Comparison of ENCODE assay signal across 8 cellular contexts in the genomic region with DNA sequence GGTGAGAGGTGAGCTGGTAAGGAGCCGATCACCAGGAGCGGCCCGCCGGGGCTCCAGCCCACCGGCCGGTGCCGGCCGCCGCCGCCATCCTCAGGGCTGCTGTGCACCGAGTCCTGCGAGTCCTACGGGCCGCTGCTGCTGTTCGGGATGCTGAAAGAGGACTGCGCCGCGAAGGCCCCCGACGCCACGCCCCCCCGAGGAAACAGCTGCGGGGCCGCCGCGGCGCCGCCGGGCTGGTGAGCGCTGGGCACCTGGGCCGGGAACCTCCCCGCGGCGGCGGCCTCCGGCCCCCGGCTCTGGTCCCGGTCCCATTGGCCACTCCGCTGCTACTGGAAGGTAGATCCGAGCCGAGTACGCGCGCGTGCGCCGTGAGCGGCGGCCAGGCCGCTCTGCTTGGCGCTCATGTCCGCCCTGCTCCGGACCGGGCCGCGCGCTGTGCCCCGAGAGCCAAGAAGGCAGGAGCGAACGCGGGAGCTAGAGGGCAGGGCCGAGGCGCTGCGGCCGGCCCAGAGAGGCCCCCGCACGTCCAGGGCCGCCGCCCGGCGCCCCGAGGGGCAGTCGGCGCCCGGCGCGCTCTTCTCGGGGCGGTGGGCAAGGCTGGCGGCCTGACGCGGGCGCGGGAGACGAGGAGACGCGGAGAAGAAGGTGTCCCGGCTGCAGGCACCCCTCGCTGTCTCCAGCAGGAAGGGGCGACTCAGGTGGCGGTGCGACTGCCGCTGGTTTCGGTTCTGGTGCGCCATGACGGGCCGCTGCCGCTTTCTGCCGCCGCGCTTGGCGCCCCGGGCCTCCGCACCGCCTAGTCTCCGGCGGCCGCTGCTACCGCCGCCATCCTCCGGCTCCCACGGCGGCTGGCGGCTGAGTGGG.
DNase-seq lines count a peak whose midpoint lies in the region; ATAC-seq, FAIRE-seq and TF ChIP-seq lines count a peak whose summit lies in the region.

No MANE protein-coding gene starts in this region.

- BruUV-seq in Calu3 (replicated peaks; lab: Mats Ljungman, UMichigan): no TSS peak

- H3K36me3 Mint-ChIP-seq in Calu3 (ENCODE audit: insufficient read depth, unreplicated experiment) (peaks cover 18% of the 10 kb centered on the region), glutamatergic neuron (ENCODE audit: unreplicated experiment) (no peaks in the 10 kb centered on the region), type B pancreatic cell (peaks cover 4% of the 10 kb centered on the region)
- no peaks in the 10 kb centered on the region for H3K36me3 Mint-ChIP-seq in activated naive CD8-positive, alpha-beta T cell treated with anti-CD3 and anti-CD28 coated beads for 36 hours

- intact Hi-C loops in Calu3 (cut with micrococcal nuclease; ENCODE audit: unreplicated experiment): no loop called here

- peak overlapping the region; percentile 100 for H3K4me3 Mint-ChIP-seq in Calu3 (ENCODE audit: low read depth, unreplicated experiment)
- peak overlapping the region; percentile 87 for H3K4me3 Mint-ChIP-seq in activated naive CD8-positive, alpha-beta T cell treated with anti-CD3 and anti-CD28 coated beads for 36 hours
- peak overlapping the region; percentile 90 for H3K4me3 Mint-ChIP-seq in glutamatergic neuron (ENCODE audit: unreplicated experiment)
- peak overlapping the region; percentile 92 for H3K4me3 Mint-ChIP-seq in type B pancreatic cell

- ATAC-seq in GM21381 (IDR thresholded peaks at IDR 0.05; ENCODE audit: unreplicated experiment): peak; percentile 72

- peak; percentile 76 for FAIRE-seq in HTR-8/SVneo (lab: Jason Lieb, UNC)

- no peaks in the 10 kb centered on the region for H3K9me3 Mint-ChIP-seq in Calu3 (ENCODE audit: low read depth, unreplicated experiment)
- no peaks in the 10 kb centered on the region for H3K9me3 Mint-ChIP-seq in activated naive CD8-positive, alpha-beta T cell treated with anti-CD3 and anti-CD28 coated beads for 36 hours
- peaks cover 2% of the 10 kb centered on the region for H3K9me3 Mint-ChIP-seq in glutamatergic neuron (ENCODE audit: unreplicated experiment)
- H3K9me3 Mint-ChIP-seq in type B pancreatic cell: no peaks in the 10 kb centered on the region

- CTCF ChIA-PET in Calu3 (lab: Charles Lee): no interaction called here

- H3K4me1 Mint-ChIP-seq in Calu3 (ENCODE audit: low read depth, unreplicated experiment): peaks cover 16% of the 10 kb centered on the region
- peaks cover 5% of the 10 kb centered on the region for H3K4me1 Mint-ChIP-seq in activated naive CD8-positive, alpha-beta T cell treated with anti-CD3 and anti-CD28 coated beads for 36 hours
- H3K4me1 Mint-ChIP-seq in glutamatergic neuron (ENCODE audit: low read depth, unreplicated experiment): peaks cover 3% of the 10 kb centered on the region
- peaks cover 12% of the 10 kb centered on the region for H3K4me1 Mint-ChIP-seq in type B pancreatic cell (ENCODE audit: unreplicated experiment)

- H3K27me3 Mint-ChIP-seq in Calu3 (ENCODE audit: unreplicated experiment) (no peaks in the 10 kb centered on the region), glutamatergic neuron (ENCODE audit: unreplicated experiment) (no peaks in the 10 kb centered on the region), type B pancreatic cell (peaks cover 4% of the 10 kb centered on the region)
- peaks cover 24% of the 10 kb centered on the region for H3K27me3 Mint-ChIP-seq in activated naive CD8-positive, alpha-beta T cell treated with anti-CD3 and anti-CD28 coated beads for 36 hours

- DNase-seq in Calu3 (peak; percentile 86), HTR-8/SVneo (ENCODE audit: insufficient read length, low spot score) (peak; percentile 36), SHP77 treated with DMSO at 0.1 percent for 48 hours (lab: John Stamatoyannopoulos, UW) (peak; percentile 22), glutamatergic neuron (peak; percentile 82), nucleus accumbens (lab: John Stamatoyannopoulos, UW) (peak in 53 of 56 donors; percentile 17 to 83 (median 58)), type B pancreatic cell (ENCODE audit: extremely low spot score, unreplicated experiment) (peak; percentile 82)
- DNase-seq in activated naive CD8-positive, alpha-beta T cell treated with anti-CD3 and anti-CD28 coated beads for 36 hours: peak; percentile 66

- TF ChIP-seq CTCF in Calu3 (IDR thresholded peaks at IDR 0.05; ENCODE audit: unreplicated experiment) (no peak), glutamatergic neuron (IDR thresholded peaks at IDR 0.05; ENCODE audit: partially characterized antibody, unreplicated experiment) (no peak), type B pancreatic cell (conservative IDR thresholded peaks at IDR 0.05) (no peak)

- H3K27ac Mint-ChIP-seq in Calu3 (ENCODE audit: unreplicated experiment) (peak overlapping the region; percentile 83), glutamatergic neuron (ENCODE audit: unreplicated experiment) (no peak overlapping the region), type B pancreatic cell (no peak overlapping the region)
- no peak overlapping the region for H3K27ac Mint-ChIP-seq in activated naive CD8-positive, alpha-beta T cell treated with anti-CD3 and anti-CD28 coated beads for 36 hours

Comparison
In these comparisons a context has a peak if more than half of its experiments do, and no peak if none do; other contexts are left out.
1. Peak in every context shown above with its lines: DNase-seq and ATAC-seq.
2. DNase-seq: peak in every context shown above with its lines; median percentile 86 in Calu3; 82 in glutamatergic neuron; 82 in type B pancreatic cell; 66 in activated naive CD8-positive, alpha-beta T cell treated with anti-CD3 and anti-CD28 coated beads for 36 hours; 58 in nucleus accumbens; 36 in HTR-8/SVneo; 22 in SHP77 treated with DMSO at 0.1 percent for 48 hours.